In genomic region chr19:46132508-46133100, GRCh38 we compare ENCODE assay signal across 12 cellular contexts. TPM values are rescaled to one million over a fixed set of nuclear protein-coding genes. Genes with fewer than 3 reads are reported as not detected.
A peak's percentile ranks its signal among the peaks of the same experiment; 100 is the strongest.
DNase-seq lines count a peak whose midpoint lies in the region; ATAC-seq and TF ChIP-seq lines count a peak whose summit lies in the region.
"Had no signal": no experiment of that assay in that cellular context is flagged by ENCODE, and none has a peak within 500 bp of the region (broad histone marks: within the 10 kb centered on the region; RNA-seq: fewer than 3 reads in every experiment).

No MANE protein-coding gene starts in this region.

- H3K4me3 ChIP-seq in AG04449 (ENCODE audit: low read depth, low read length) (peak overlapping the region; percentile 19), RWPE2 (ENCODE audit: severe bottlenecking) (no peak overlapping the region), esophagus muscularis mucosa (no peak overlapping the region), neuron (ENCODE audit: low read length) (peak overlapping the region; percentile 54)

- CTCF ChIA-PET in AG04449 (lab: Yijun Ruan, JAX) = no interaction called here

- H3K27me3 Mint-ChIP-seq in natural killer cell (ENCODE audit: low read depth in 2 of 2) = peaks cover 29 to 77% of the 10 kb centered on the region in 2 donors

- POLR2A ChIA-PET in AG04449 (lab: Yijun Ruan, JAX) = interaction anchor here (2.2 kb wide), 1 partner anchor 8 kb away, joined by 6 read pairs; the partner anchor contains the start of gene IGFL3

- no peak for TF ChIP-seq POLR2A in esophagus muscularis mucosa (IDR thresholded peaks at IDR 0.05; ENCODE audit: low read depth)

- no peaks in the 10 kb centered on the region for H3K36me3 Mint-ChIP-seq in natural killer cell
- H3K36me3 Mint-ChIP-seq: activated naive CD8-positive, alpha-beta T cell treated with anti-CD3 and anti-CD28 coated beads for 36 hours; CD4-positive, CD25-positive, alpha-beta regulatory T cell had no signal

- no peak for TF ChIP-seq CTCF in AG04449 (IDR thresholded peaks at IDR 0.05; ENCODE audit: insufficient read depth, low read length, missing control alignments)
- no peak for TF ChIP-seq CTCF in RWPE2 (IDR thresholded peaks at IDR 0.05; ENCODE audit: poor library complexity, severe bottlenecking)
- TF ChIP-seq CTCF in esophagus muscularis mucosa (IDR thresholded peaks at IDR 0.05) = no peak
- TF ChIP-seq CTCF in natural killer cell (IDR thresholded peaks at IDR 0.05) = no peak

- no peak overlapping the region for H2AFZ ChIP-seq in neuron (ENCODE audit: low read depth, low read length)

- ATAC-seq in RWPE2 (ENCODE audit: low read depth) (no peak), natural killer cell (no peak)

- intact Hi-C loops in esophagus muscularis mucosa (cut with DNase I) = no loop called here
- intact Hi-C loops in natural killer cell (cut with micrococcal nuclease) = no loop called here

- H3K27me3 ChIP-seq in RWPE2 (ENCODE audit: insufficient read depth, poor library complexity, severe bottlenecking) (no peaks in the 10 kb centered on the region), esophagus muscularis mucosa (no peaks in the 10 kb centered on the region), neuron (ENCODE audit: insufficient read depth, low read length) (no peaks in the 10 kb centered on the region)

- TF ChIP-seq EP300 in esophagus muscularis mucosa (IDR thresholded peaks at IDR 0.05) = no peak

- peak overlapping the region; percentile 85 for H3K27ac ChIP-seq in RWPE2 (ENCODE audit: poor library complexity, severe bottlenecking)
- peak overlapping the region; percentile 62 to 78 (median 73) for H3K27ac ChIP-seq in esophagus muscularis mucosa (replicated peaks in 1 of 4)

- no peaks in the 10 kb centered on the region for H3K9me3 Mint-ChIP-seq in natural killer cell
- H3K9me3 Mint-ChIP-seq: activated naive CD8-positive, alpha-beta T cell treated with anti-CD3 and anti-CD28 coated beads for 36 hours had no signal

- no peaks in the 10 kb centered on the region for H3K4me1 Mint-ChIP-seq in natural killer cell
- H3K4me1 Mint-ChIP-seq: activated naive CD8-positive, alpha-beta T cell treated with anti-CD3 and anti-CD28 coated beads for 36 hours; CD4-positive, CD25-positive, alpha-beta regulatory T cell had no signal

- H3K9me3 ChIP-seq in RWPE2 (ENCODE audit: severe bottlenecking) = no peaks in the 10 kb centered on the region
- H3K9me3 ChIP-seq in esophagus muscularis mucosa = no peaks in the 10 kb centered on the region
- peaks cover 5% of the 10 kb centered on the region for H3K9me3 ChIP-seq in neuron (ENCODE audit: low read length)

- no peak overlapping the region for H3K4me3 Mint-ChIP-seq in natural killer cell
- H3K4me3 Mint-ChIP-seq: activated naive CD8-positive, alpha-beta T cell treated with anti-CD3 and anti-CD28 coated beads for 36 hours; CD4-positive, CD25-positive, alpha-beta regulatory T cell had no signal

- DNase-seq in AG04449 (ENCODE audit: low read depth, low spot score) (no peak), RWPE2 (ENCODE audit: low spot score) (no peak), esophagus muscularis mucosa (ENCODE audit: extremely low spot score) (peak; percentile 14), cerebellar cortex (ENCODE audit: low spot score) (no peak), natural killer cell (no peak)
- DNase-seq in stimulated activated CD4-positive, alpha-beta T cell treated with anti-CD3 and anti-CD28 coated beads, Interleukin-2, amount 100 ng/mL, for 48 hours = no peak
- DNase-seq in activated T-cell treated with anti-CD3 and anti-CD28 coated beads, Interleukin-2, amount 50 U/mL, for 48 hours = no peak
- DNase-seq: activated CD4-positive, alpha-beta T cell treated with anti-CD3 and anti-CD28 coated beads, Interleukin-2, amount 50 U/mL, for 48 hours; activated naive CD8-positive, alpha-beta T cell treated with anti-CD3 and anti-CD28 coated beads for 36 hours; KG1 had no signal

- H3K4me1 ChIP-seq in RWPE2 (ENCODE audit: insufficient read depth, poor library complexity, severe bottlenecking) = peaks cover 20% of the 10 kb centered on the region
- peaks cover 19 to 24% (median 22%) of the 10 kb centered on the region in 4 donors for H3K4me1 ChIP-seq in esophagus muscularis mucosa
- H3K4me1 ChIP-seq in neuron (ENCODE audit: insufficient read depth, low read length) = peaks cover 31% of the 10 kb centered on the region

- no peak overlapping the region for H3K27ac Mint-ChIP-seq in natural killer cell
- H3K27ac Mint-ChIP-seq: activated naive CD8-positive, alpha-beta T cell treated with anti-CD3 and anti-CD28 coated beads for 36 hours; CD4-positive, CD25-positive, alpha-beta regulatory T cell had no signal

- 74% methylated on average over 4 of the region's 4 CpGs for WGBS in esophagus muscularis mucosa

- H3K36me3 ChIP-seq in RWPE2 (ENCODE audit: low read depth) (no peaks in the 10 kb centered on the region), esophagus muscularis mucosa (no peaks in the 10 kb centered on the region), neuron (ENCODE audit: insufficient read depth, low read length) (no peaks in the 10 kb centered on the region)

RNA-seq across cellular contexts. Expression of gene IGFL3, which starts 8.1 kb away (rescaled TPM):
- total RNA-seq in esophagus muscularis mucosa (not detected), natural killer cell (not detected)
- total RNA-seq: activated naive CD8-positive, alpha-beta T cell treated with anti-CD3 and anti-CD28 coated beads for 36 hours; CD4-positive, CD25-positive, alpha-beta regulatory T cell had no signal

RNA-seq across cellular contexts. Expression of gene IGFL2, which starts 15.4 kb away (rescaled TPM):
- not detected for total RNA-seq in esophagus muscularis mucosa
- not detected for total RNA-seq in natural killer cell
- total RNA-seq: activated naive CD8-positive, alpha-beta T cell treated with anti-CD3 and anti-CD28 coated beads for 36 hours; CD4-positive, CD25-positive, alpha-beta regulatory T cell had no signal

Comparison
In these comparisons a context has a peak if more than half of its experiments do, and no peak if none do; other contexts are left out.
1. H3K4me3 ChIP-seq: peak in AG04449 (single experiment) and neuron (single experiment); none in RWPE2 (single experiment) and esophagus muscularis mucosa (0 of 4).